In genomic region chr12:132449565-132450390, GRCh38 we compare ENCODE assay signal across 10 cellular contexts. TPM values are rescaled to one million over a fixed set of nuclear protein-coding genes. Genes with fewer than 3 reads are reported as not detected.
DNase-seq lines count a peak whose midpoint lies in the region; ATAC-seq and TF ChIP-seq lines count a peak whose summit lies in the region.
"Had no signal": no experiment of that assay in that cellular context is flagged by ENCODE, and none has a peak within 500 bp of the region (broad histone marks: within the 10 kb centered on the region; RNA-seq: fewer than 3 reads in every experiment).

No MANE protein-coding gene starts in this region.

- no peak for DNase-seq in activated T-cell treated with anti-CD3 and anti-CD28 coated beads, Interleukin-2, amount 50 U/mL, for 4 hours
- DNase-seq in activated T-cell treated with anti-CD3 and anti-CD28 coated beads, Interleukin-2, amount 50 U/mL, for 1 hour, result no peak
- DNase-seq in IMR-90 (no peak), NCI-H2196 treated with DMSO at 0.1 percent for 48 hours (lab: John Stamatoyannopoulos, UW; ENCODE audit: unreplicated experiment) (no peak), PC-9 (no peak), NCI-H2081 treated with DMSO at 0.1 percent for 48 hours (lab: John Stamatoyannopoulos, UW) (no peak)
- peak; percentile 49 for DNase-seq in stimulated activated naive B cell treated with anti-CD40 and anti-IgM and Interleukin-4, amounts not matched to agents 10 μg/mL and 1 μg/mL and 100 μg/mL, for 72 hours
- DNase-seq: ACHN, NCI-H1105 had no signal

- POLR2A ChIA-PET in HEK293 (lab: Yijun Ruan, JAX) (interaction anchor here (0.6 kb wide), 1 partner anchor 164 kb away, joined by 7 read pairs; no protein-coding TSS in a partner anchor), IMR-90 (lab: Charles Lee; ENCODE audit: unreplicated experiment) (no interaction called here), PC-9 (lab: Charles Lee; ENCODE audit: unreplicated experiment) (no interaction called here)

- H2BK15ac ChIP-seq in IMR-90 (ENCODE audit: low read depth, low read length), result no peak overlapping the region

- no peaks in the 10 kb centered on the region for H3K9me2 ChIP-seq in PC-9 (ENCODE audit: insufficient read depth)

- TF ChIP-seq POLR2A in IMR-90 (IDR thresholded peaks at IDR 0.05; ENCODE audit: low read depth, low read length), result no peak

- no peak overlapping the region for H2AK9ac ChIP-seq in IMR-90 (replicated peaks; ENCODE audit: low read depth, low read length, poor library complexity)

- TF ChIP-seq RAD21 in IMR-90 (IDR thresholded peaks at IDR 0.05; ENCODE audit: low read length), result no peak

- H4K20me1 ChIP-seq in IMR-90 (ENCODE audit: insufficient read depth, low read length) (no peaks in the 10 kb centered on the region), PC-9 (ENCODE audit: insufficient read depth) (no peaks in the 10 kb centered on the region)

- H3K4me2 ChIP-seq in IMR-90 (ENCODE audit: low read depth, low read length) (no peak overlapping the region), PC-9 (no peak overlapping the region)

- H3K4me3 ChIP-seq in HEK293 (ENCODE audit: low read depth, low read length) (no peak overlapping the region), IMR-90 (ENCODE audit: insufficient read depth, low read depth, low read length) (no peak overlapping the region), PC-9 (no peak overlapping the region)

- WGBS in IMR-90 (ENCODE audit: extremely low coverage in 2 of 2, insufficient read length in 1 of 2), 2 experiments, result 37% methylated on average over 3 of the region's 21 CpGs; no CpG with 5 or more reads in 1 of the 2 experiments

- peak overlapping the region; percentile 65 for H3K27ac Mint-ChIP-seq in stimulated activated naive B cell treated with anti-CD40 and anti-IgM and Interleukin-4, amounts not matched to agents 10 μg/mL and 1 μg/mL and 100 μg/mL, for 72 hours

- H3K36me3 Mint-ChIP-seq in activated T-cell treated with anti-CD3 and anti-CD28 coated beads, Interleukin-2, amount 50 U/mL, for 4 hours (ENCODE audit: insufficient read depth), result no peaks in the 10 kb centered on the region
- peaks cover 1 to 8% of the 10 kb centered on the region in 2 donors for H3K36me3 Mint-ChIP-seq in stimulated activated naive B cell treated with anti-CD40 and anti-IgM and Interleukin-4, amounts not matched to agents 10 μg/mL and 1 μg/mL and 100 μg/mL, for 72 hours

- H3K14ac ChIP-seq in IMR-90 (replicated peaks; ENCODE audit: low read depth, low read length), result no peak overlapping the region

- no peaks in the 10 kb centered on the region for H3K79me1 ChIP-seq in IMR-90 (ENCODE audit: low read depth in 1 of 2, low read length in 2 of 2)

- peaks cover 31% of the 10 kb centered on the region for H3K4me1 Mint-ChIP-seq in activated T-cell treated with anti-CD3 and anti-CD28 coated beads, Interleukin-2, amount 50 U/mL, for 4 hours (ENCODE audit: low read depth)
- peaks cover 46 to 92% of the 10 kb centered on the region in 2 donors for H3K4me1 Mint-ChIP-seq in stimulated activated naive B cell treated with anti-CD40 and anti-IgM and Interleukin-4, amounts not matched to agents 10 μg/mL and 1 μg/mL and 100 μg/mL, for 72 hours

- no peaks in the 10 kb centered on the region for H3K79me2 ChIP-seq in PC-9 (ENCODE audit: low read depth)

- no peak for ATAC-seq in activated T-cell treated with anti-CD3 and anti-CD28 coated beads, Interleukin-2, amount 50 U/mL, for 4 hours
- ATAC-seq in IMR-90 (ENCODE audit: low read depth), result no peak
- ATAC-seq in stimulated activated naive B cell treated with anti-CD40 and anti-IgM and Interleukin-4, amounts not matched to agents 10 μg/mL and 1 μg/mL and 100 μg/mL, for 72 hours (replicated peaks), result peak; percentile 56 to 76

- intact Hi-C loops in IMR-90 (cut with micrococcal nuclease) (no loop called here), PC-9 (cut with micrococcal nuclease; ENCODE audit: unreplicated experiment) (no loop called here)

- peak overlapping the region; percentile 1 for H3K4me3 Mint-ChIP-seq in activated T-cell treated with anti-CD3 and anti-CD28 coated beads, Interleukin-2, amount 50 U/mL, for 4 hours
- peak overlapping the region; percentile 14 to 78 for H3K4me3 Mint-ChIP-seq in stimulated activated naive B cell treated with anti-CD40 and anti-IgM and Interleukin-4, amounts not matched to agents 10 μg/mL and 1 μg/mL and 100 μg/mL, for 72 hours

- no peak overlapping the region for H2BK20ac ChIP-seq in IMR-90 (ENCODE audit: low read depth, low read length)

- in situ Hi-C loops in IMR-90 (cut with MboI; ENCODE audit: low sequenced_read_pairs), result no loop called here

- H2BK5ac ChIP-seq in IMR-90 (ENCODE audit: low read depth, low read length, poor library complexity, severe bottlenecking), result no peak overlapping the region

- H2BK120ac ChIP-seq in IMR-90 (ENCODE audit: low read depth, low read length), result no peak overlapping the region

- no peak overlapping the region for H3K23ac ChIP-seq in IMR-90 (ENCODE audit: low read depth, low read length)

- H3K9me3 Mint-ChIP-seq in activated T-cell treated with anti-CD3 and anti-CD28 coated beads, Interleukin-2, amount 50 U/mL, for 4 hours, result no peaks in the 10 kb centered on the region
- H3K9me3 Mint-ChIP-seq in stimulated activated naive B cell treated with anti-CD40 and anti-IgM and Interleukin-4, amounts not matched to agents 10 μg/mL and 1 μg/mL and 100 μg/mL, for 72 hours, result no peaks in the 10 kb centered on the region

- no peak overlapping the region for H4K91ac ChIP-seq in IMR-90 (ENCODE audit: insufficient read depth, low read depth, low read length)

- CTCF ChIA-PET in HEK293 (lab: Yijun Ruan, JAX) (interaction anchor here (0.6 to 1.3 kb wide), 2 partner anchors 11 to 45 kb away, joined by 3 to 5 read pairs; no protein-coding TSS in a partner anchor), IMR-90 (lab: Yijun Ruan, JAX) (no interaction called here), PC-9 (lab: Charles Lee) (interaction anchor here (0.6 kb wide), 1 partner anchor 174 kb away, joined by 4 read pairs; no protein-coding TSS in a partner anchor)

- H4K8ac ChIP-seq in IMR-90 (ENCODE audit: low read depth in 2 of 2, low read length in 2 of 2), result no peak overlapping the region

- dilution Hi-C loops in IMR-90 (cut with HindIII; ENCODE audit: low sequenced_read_pairs, unreplicated experiment), result no loop called here

- H3K9me3 ChIP-seq in HEK293 (ENCODE audit: control insufficient read depth, insufficient read depth, low read depth, low read length) (no peaks in the 10 kb centered on the region), IMR-90 (ENCODE audit: control insufficient read depth, insufficient read depth, low read length) (no peaks in the 10 kb centered on the region), PC-9 (ENCODE audit: insufficient read depth, low read depth) (no peaks in the 10 kb centered on the region)

- H3K4ac ChIP-seq in IMR-90 (ENCODE audit: low read depth, low read length), result no peak overlapping the region

- BruUV-seq in IMR-90 (replicated peaks; lab: Mats Ljungman, UMichigan) (no TSS peak), PC-9 (replicated peaks; lab: Mats Ljungman, UMichigan) (no TSS peak)

- H3K27me3 Mint-ChIP-seq in activated T-cell treated with anti-CD3 and anti-CD28 coated beads, Interleukin-2, amount 50 U/mL, for 4 hours (ENCODE audit: low read depth), result peaks cover 2% of the 10 kb centered on the region
- peaks cover 0 to 14% of the 10 kb centered on the region in 2 donors for H3K27me3 Mint-ChIP-seq in stimulated activated naive B cell treated with anti-CD40 and anti-IgM and Interleukin-4, amounts not matched to agents 10 μg/mL and 1 μg/mL and 100 μg/mL, for 72 hours

- no peaks in the 10 kb centered on the region for H3K4me1 ChIP-seq in HEK293 (ENCODE audit: control insufficient read depth, insufficient read depth, low read length)
- H3K4me1 ChIP-seq in IMR-90 (ENCODE audit: control insufficient read depth, insufficient read depth, low read length), result no peaks in the 10 kb centered on the region
- H3K4me1 ChIP-seq in PC-9 (replicated peaks; ENCODE audit: insufficient read depth), result peaks cover 12% of the 10 kb centered on the region; the same call in 1 of the 2 replicates

- H3K18ac ChIP-seq in IMR-90 (ENCODE audit: low read depth, low read length), result no peak overlapping the region

- H3K9me1 ChIP-seq in IMR-90 (ENCODE audit: insufficient read depth, low read length), result no peaks in the 10 kb centered on the region

- H3K27me3 ChIP-seq in IMR-90 (ENCODE audit: control insufficient read depth, insufficient read depth, low read length) (peaks cover 31% of the 10 kb centered on the region), PC-9 (ENCODE audit: insufficient read depth, low read depth) (peaks cover 69% of the 10 kb centered on the region)

- H3K36me3 ChIP-seq in HEK293 (ENCODE audit: control insufficient read depth in 2 of 2, insufficient read depth in 1 of 2, low read length in 2 of 2) (no peaks in the 10 kb centered on the region), IMR-90 (ENCODE audit: control insufficient read depth, insufficient read depth, low read length) (no peaks in the 10 kb centered on the region), PC-9 (ENCODE audit: low read depth) (no peaks in the 10 kb centered on the region)

- TF ChIP-seq CTCF in HEK293 (tag by site-specific recombination; IDR thresholded peaks at IDR 0.05) (no peak), IMR-90 (conservative IDR thresholded peaks at IDR 0.05; ENCODE audit: low read depth, low read length) (no peak), PC-9 (conservative IDR thresholded peaks at IDR 0.05) (no peak)

- no peak overlapping the region for H4K5ac ChIP-seq in IMR-90 (ENCODE audit: low read depth, low read length)

- peaks cover 15% of the 10 kb centered on the region for H3F3A ChIP-seq in PC-9 (ENCODE audit: insufficient read depth, low read depth)

- H3K9ac ChIP-seq in IMR-90 (ENCODE audit: low read depth, low read length), result no peak overlapping the region

- no peak overlapping the region for H3K56ac ChIP-seq in IMR-90 (ENCODE audit: extremely low read depth, insufficient read depth, low read length)

- H2AFZ ChIP-seq in IMR-90 (replicated peaks; ENCODE audit: low read length, poor library complexity), result peak overlapping the region; percentile 51
- no peak overlapping the region for H2AFZ ChIP-seq in PC-9

- H2AK5ac ChIP-seq in IMR-90 (ENCODE audit: low read depth, low read length), result no peak overlapping the region

- H3K27ac ChIP-seq in HEK293 (ENCODE audit: extremely low read depth, low read depth, low read length), result no peak overlapping the region
- H3K27ac ChIP-seq in IMR-90 (ENCODE audit: insufficient read depth, low read length), result no peak overlapping the region
- no peak overlapping the region for H3K27ac ChIP-seq in PC-9

TF ChIP-seq in HEK293, 187 proteins besides CTCF, POLR2A, EP300 and RAD21 (continues in another document):
- no peak for TF ChIP-seq KLF8 (tag by site-specific recombination; IDR thresholded peaks at IDR 0.05)
- no peak for TF ChIP-seq ZNF114 (tag by site-specific recombination; IDR thresholded peaks at IDR 0.05)

RNA-seq across cellular contexts. Expression of gene FBRSL1, which starts 40.2 kb away (rescaled TPM):
- 100 to 1,000 TPM in 2 of 3 donors, 10 to 100 TPM in 1; 95.8 to 112 (median 104) TPM for total RNA-seq in activated T-cell treated with anti-CD3 and anti-CD28 coated beads, Interleukin-2, amount 50 U/mL, for 4 hours
- total RNA-seq in IMR-90 (2012; rRNA removed), result 0.36 and 0.83 TPM in 2 replicates
- 10.8 and 12.9 TPM in 2 replicates for polyA plus RNA-seq in IMR-90 (2012; rRNA removed)
- polyA plus RNA-seq in IMR-90 (2012; cell fraction: cytosol; rRNA removed), result 9.9 and 14.5 TPM in 2 replicates
- polyA plus RNA-seq in IMR-90 (2012; cell fraction: nucleus; rRNA removed; ENCODE audit: low replicate concordance), result 30.2 and 71.7 TPM in 2 replicates
- 59.5 and 76.1 TPM in 2 replicates for total RNA-seq in PC-9 (2021)

Comparison
In these comparisons a context has a peak if more than half of its experiments do, and no peak if none do; other contexts are left out.
1. ATAC-seq: peak in stimulated activated naive B cell treated with anti-CD40 and anti-IgM and Interleukin-4, amounts not matched to agents 10 μg/mL and 1 μg/mL and 100 μg/mL, for 72 hours (2 of 2); none in activated T-cell treated with anti-CD3 and anti-CD28 coated beads, Interleukin-2, amount 50 U/mL, for 4 hours (0 of 2) and IMR-90 (single experiment).
2. RNA of gene FBRSL1, which starts 40.2 kb away (total RNA-seq): 95.8 to 112 TPM in activated T-cell treated with anti-CD3 and anti-CD28 coated beads, Interleukin-2, amount 50 U/mL, for 4 hours and 59.5 to 76.1 TPM in PC-9; 0.36 to 0.83 TPM in IMR-90; every median in the first group is over 10 times any median in the second.